Comparison of ENCODE assay signal across 8 cellular contexts in the genomic region with DNA sequence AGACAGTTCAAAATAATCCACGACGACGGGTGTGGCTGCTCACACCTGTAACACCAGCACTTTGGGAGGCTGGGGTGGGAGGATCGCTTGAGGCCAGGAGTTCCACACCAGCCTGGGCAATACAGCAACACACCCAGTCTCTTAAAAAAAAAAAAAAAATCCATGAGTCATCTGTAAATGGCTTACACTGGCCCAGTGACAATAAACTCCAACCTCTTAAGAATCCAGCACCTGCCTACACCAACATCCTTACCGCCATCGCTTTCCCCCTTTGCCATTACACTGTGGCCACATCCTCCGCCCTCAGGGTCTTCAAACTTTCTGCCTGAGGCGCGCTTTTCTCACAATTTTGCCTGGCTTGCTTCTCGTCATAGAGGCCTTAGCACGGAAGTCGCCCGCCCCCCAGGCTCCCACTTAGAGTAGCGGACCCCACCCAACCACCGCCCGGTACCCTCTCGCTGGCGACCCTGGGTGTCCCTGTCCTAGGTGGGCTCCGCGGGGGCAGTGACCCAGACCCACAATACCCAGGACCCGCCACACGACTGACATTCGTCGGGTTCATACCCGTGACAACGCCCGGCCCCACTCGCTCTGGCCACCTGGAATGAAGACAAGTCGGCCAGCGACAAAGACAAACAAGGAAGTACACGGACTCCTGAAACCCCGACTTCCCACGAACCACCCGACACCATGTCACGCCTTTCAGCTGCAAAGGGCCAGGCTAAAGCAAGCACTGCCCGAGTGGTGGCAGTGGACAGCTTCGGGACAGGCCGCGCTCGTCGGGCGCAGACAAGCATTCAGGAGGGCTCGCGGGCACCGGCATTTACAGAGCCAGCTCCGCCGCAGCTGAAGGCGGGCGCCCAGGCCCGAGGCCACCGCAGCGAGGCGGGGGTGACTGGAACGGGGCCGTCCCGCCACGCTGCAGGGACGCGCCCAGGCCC. TPM values are rescaled to one million over a fixed set of nuclear protein-coding genes. Genes with fewer than 3 reads are reported as not detected.
DNase-seq lines count a peak whose midpoint lies in the region; ATAC-seq, FAIRE-seq and TF ChIP-seq lines count a peak whose summit lies in the region.

No MANE protein-coding gene starts in this region.

- H3K27ac ChIP-seq in PC-3 (ENCODE audit: low read length) (peak overlapping the region; percentile 91), brain microvascular endothelial cell (peak overlapping the region; percentile 98), keratinocyte (ENCODE audit: control insufficient read depth, insufficient read depth, low read length) (peak overlapping the region; percentile 92)

- BruUV-seq in PC-3 (replicated peaks; lab: Mats Ljungman, UMichigan), result TSS peak; percentile 91

- H3K9me2 ChIP-seq in PC-3 (replicated peaks; ENCODE audit: low read length), result no peaks in the 10 kb centered on the region

- peak; percentile 76 for DNase-seq in CD1c-positive myeloid dendritic cell (ENCODE audit: extremely low spot score)
- peak; percentile 77 for DNase-seq in PC-3
- DNase-seq in brain microvascular endothelial cell, result peak; percentile 40
- no peak for DNase-seq in keratinocyte (ENCODE audit: low read depth, low spot score)
- DNase-seq in stimulated activated CD4-positive, alpha-beta T cell treated with anti-CD3 and anti-CD28 coated beads, Interleukin-2, amount 100 ng/mL, for 24 hours, result peak; percentile 21 to 35
- DNase-seq in NCI-H82 (lab: John Stamatoyannopoulos, UW), result no peak

- H3K9ac ChIP-seq in PC-3 (ENCODE audit: low read length) (peak overlapping the region; percentile 97), keratinocyte (ENCODE audit: control insufficient read depth, extremely low read depth, insufficient read depth, low read length) (peak overlapping the region; percentile 98)

- in situ Hi-C loops in brain microvascular endothelial cell (cut with HindIII; ENCODE audit: low pct_ligation_motif_present, low sequenced_read_pairs), result no loop called here

- H4K20me1 ChIP-seq in PC-3 (ENCODE audit: low read length), result peaks cover 36% of the 10 kb centered on the region
- peaks cover 3% of the 10 kb centered on the region for H4K20me1 ChIP-seq in keratinocyte (ENCODE audit: control insufficient read depth, extremely low read depth, insufficient read depth, low read length)

- ATAC-seq in GM18861 (IDR thresholded peaks at IDR 0.05; ENCODE audit: unreplicated experiment) (peak; percentile 16), HG03045 (IDR thresholded peaks at IDR 0.05; ENCODE audit: unreplicated experiment) (peak; percentile 33), PC-3 (peak; percentile 40)

- TF ChIP-seq CTCF in PC-3 (conservative IDR thresholded peaks at IDR 0.05; ENCODE audit: low read depth, low read length) (no peak), brain microvascular endothelial cell (IDR thresholded peaks at IDR 0.05; ENCODE audit: low read depth, low read length, missing control alignments) (no peak), keratinocyte (optimal IDR thresholded peaks at IDR 0.05 in 1 of 3, IDR thresholded peaks at IDR 0.05 in 1 of 3, conservative IDR thresholded peaks at IDR 0.05 in 1 of 3; ENCODE audit: extremely low read depth in 1 of 3, insufficient read depth in 2 of 3, low read length in 3 of 3) (peak in 1 of 3 experiments; percentile 5)

- H3K27me3 ChIP-seq in PC-3 (ENCODE audit: low read length), result no peaks in the 10 kb centered on the region
- no peaks in the 10 kb centered on the region for H3K27me3 ChIP-seq in brain microvascular endothelial cell (replicated peaks)
- no peaks in the 10 kb centered on the region for H3K27me3 ChIP-seq in keratinocyte (ENCODE audit: control insufficient read depth, extremely low read depth, insufficient read depth, low read length)

- H3K36me3 ChIP-seq in PC-3 (ENCODE audit: low read depth, low read length) (peaks cover 29% of the 10 kb centered on the region; the same call in 1 of the 2 replicates), brain microvascular endothelial cell (replicated peaks) (peaks cover 39% of the 10 kb centered on the region), keratinocyte (ENCODE audit: control insufficient read depth in 2 of 2, extremely low read depth in 1 of 2, insufficient read depth in 2 of 2, low read length in 2 of 2) (peaks cover 22 to 26% of the 10 kb centered on the region in 2 experiments)

- dilution Hi-C loops in keratinocyte (cut with MboI; ENCODE audit: extremely low pct_ligation_motif_present, low sequenced_read_pairs), result no loop called here

- POLR2A ChIA-PET in PC-3 (lab: Charles Lee; ENCODE audit: unreplicated experiment), result no interaction called here

- H3K9me3 ChIP-seq in PC-3 (ENCODE audit: low read length), result no peaks in the 10 kb centered on the region
- H3K9me3 ChIP-seq in keratinocyte (ENCODE audit: control insufficient read depth, low read depth, low read length), result no peaks in the 10 kb centered on the region

- H3K4me2 ChIP-seq in PC-3 (ENCODE audit: low read length), result peak overlapping the region; percentile 100
- peak overlapping the region; percentile 81 for H3K4me2 ChIP-seq in keratinocyte (ENCODE audit: control insufficient read depth, extremely low read depth, insufficient read depth, low read depth, low read length)

- H3K4me3 ChIP-seq in PC-3 (ENCODE audit: low read length) (peak overlapping the region; percentile 100), brain microvascular endothelial cell (ENCODE audit: low read depth, low read length) (peak overlapping the region; percentile 99), keratinocyte (ENCODE audit: control insufficient read depth in 2 of 3, extremely low read depth in 1 of 3, insufficient read depth in 2 of 3, low read depth in 1 of 3, low read length in 3 of 3) (peak overlapping the region; percentile 89 to 98 (median 93))

- CTCF ChIA-PET in PC-3 (lab: Charles Lee), result no interaction called here

- no peaks in the 10 kb centered on the region for H3F3A ChIP-seq in PC-3 (ENCODE audit: low read length, unreplicated experiment)

- intact Hi-C loops in PC-3 (cut with micrococcal nuclease), result no loop called here

- H3K79me2 ChIP-seq in PC-3 (ENCODE audit: low read length), result peaks cover 55% of the 10 kb centered on the region
- peaks cover 50% of the 10 kb centered on the region for H3K79me2 ChIP-seq in keratinocyte (ENCODE audit: control insufficient read depth, insufficient read depth, low read length)

- H3K4me1 ChIP-seq in PC-3 (ENCODE audit: insufficient read depth, low read length) (peaks cover 26% of the 10 kb centered on the region), keratinocyte (ENCODE audit: control insufficient read depth, extremely low read depth, insufficient read depth, low read length) (peaks cover 15% of the 10 kb centered on the region)

- H2AFZ ChIP-seq in PC-3 (ENCODE audit: low read length), result peak overlapping the region; percentile 61; the same call in 1 of the 2 replicates
- H2AFZ ChIP-seq in keratinocyte (ENCODE audit: control insufficient read depth, low read length), result peak overlapping the region; percentile 48

- peaks cover 2% of the 10 kb centered on the region for H3K9me1 ChIP-seq in keratinocyte (ENCODE audit: control insufficient read depth, extremely low read depth, insufficient read depth, low read length)

- no peak for FAIRE-seq in keratinocyte (lab: Jason Lieb, UNC)

RNA-seq across cellular contexts. Expression of a gene that starts 0.6 kb away (rescaled TPM):
- 86.9 and 130 TPM in 2 replicates for total RNA-seq in PC-3 (2014; rRNA removed)
- 10.5 to 23.5 TPM (median 11.0 TPM) in 3 replicates for polyA plus RNA-seq in keratinocyte
- 20.0 TPM for polyA plus RNA-seq in keratinocyte (2011; ENCODE audit: low read depth)
- 8.6 and 12.4 TPM in 2 replicates for polyA plus RNA-seq in keratinocyte (2011; cell fraction: cytosol; rRNA removed)
- polyA plus RNA-seq in keratinocyte (2011; cell fraction: nucleus; rRNA removed), result 40.0 and 41.3 TPM in 2 replicates
- polyA plus RNA-seq in keratinocyte (2012; ENCODE audit: low replicate concordance), result 13.0 and 25.2 TPM in 2 replicates
- polyA minus RNA-seq in keratinocyte, result 34.7 to 82.1 TPM (median 41.6 TPM) in 3 replicates
- 48.7 TPM for polyA minus RNA-seq in keratinocyte (2011; cell fraction: cytosol; rRNA and poly(A)+ RNA removed)
- polyA minus RNA-seq in keratinocyte (2011; cell fraction: nucleus; rRNA and poly(A)+ RNA removed), result 47.3 and 63.0 TPM in 2 replicates

RNA-seq across cellular contexts. Expression of a gene that starts 59.4 kb away (rescaled TPM):
- 23.3 and 25.8 TPM in 2 replicates for total RNA-seq in PC-3 (2014; rRNA removed)
- polyA plus RNA-seq in keratinocyte, result 32.7 to 42.2 TPM (median 35.8 TPM) in 3 replicates
- 47.2 TPM for polyA plus RNA-seq in keratinocyte (2011; ENCODE audit: low read depth)
- 28.4 and 30.8 TPM in 2 replicates for polyA plus RNA-seq in keratinocyte (2011; cell fraction: cytosol; rRNA removed)
- polyA plus RNA-seq in keratinocyte (2011; cell fraction: nucleus; rRNA removed), result 118 and 143 TPM in 2 replicates
- polyA plus RNA-seq in keratinocyte (2012; ENCODE audit: low replicate concordance), result 20.9 and 25.6 TPM in 2 replicates
- polyA minus RNA-seq in keratinocyte, result 79.1 to 114 TPM (median 80.9 TPM) in 3 replicates
- 38.4 TPM for polyA minus RNA-seq in keratinocyte (2011; cell fraction: cytosol; rRNA and poly(A)+ RNA removed)
- polyA minus RNA-seq in keratinocyte (2011; cell fraction: nucleus; rRNA and poly(A)+ RNA removed), result 50.1 and 84.9 TPM in 2 replicates

Comparison
In these comparisons a context has a peak if more than half of its experiments do, and no peak if none do; other contexts are left out.
1. DNase-seq: peak in CD1c-positive myeloid dendritic cell (single experiment), PC-3 (single experiment), brain microvascular endothelial cell (single experiment) and stimulated activated CD4-positive, alpha-beta T cell treated with anti-CD3 and anti-CD28 coated beads, Interleukin-2, amount 100 ng/mL, for 24 hours (2 of 2); none in keratinocyte (single experiment) and NCI-H82 (single experiment).
2. Peak in every context shown above with its lines, with median percentiles within 50 percentile points of each other: ATAC-seq, H3K27ac ChIP-seq and H3K4me3 ChIP-seq.